In the genomic region with DNA sequence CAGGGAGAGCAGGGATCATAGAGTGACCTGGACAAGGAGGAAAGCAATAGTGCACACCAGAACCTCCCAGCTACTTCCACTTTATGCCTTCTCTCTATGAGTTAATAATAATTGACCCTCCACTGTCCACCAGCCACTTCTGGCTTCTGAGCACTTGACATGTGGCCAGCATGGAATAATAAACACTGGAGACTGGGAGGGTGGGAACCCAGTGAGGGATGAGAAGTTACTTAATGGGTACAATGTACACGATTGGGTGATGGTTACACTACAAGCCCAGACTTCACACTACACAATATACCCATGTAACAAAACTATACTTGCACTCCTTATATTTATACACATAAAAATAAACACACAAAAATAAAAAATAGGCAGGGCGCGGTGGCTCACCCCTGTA, we compare ENCODE assay signal across 26 cellular contexts. TPM values are rescaled to one million over a fixed set of nuclear protein-coding genes. Genes with fewer than 3 reads are reported as not detected.
DNase-seq lines count a peak whose midpoint lies in the region; ATAC-seq and TF ChIP-seq lines count a peak whose summit lies in the region.
"Had no signal": no experiment of that assay in that cellular context is flagged by ENCODE, and none has a peak within 500 bp of the region (broad histone marks: within the 10 kb centered on the region; RNA-seq: fewer than 3 reads in every experiment).

No MANE protein-coding gene starts in this region.

- no peak overlapping the region for H3K27ac ChIP-seq in BLaER1 treated with 17β-estradiol and CSF1 and Interleukin-3, amounts not matched to agents 10 nM and 100 nM
- H3K27ac ChIP-seq in RWPE1 (peak overlapping the region; percentile 61), liver (ENCODE audit: low read depth in 1 of 2, low read length in 2 of 2) (peak overlapping the region in 1 of 2 donors; percentile 40), stomach smooth muscle (ENCODE audit: low read length) (peak overlapping the region; percentile 41), SJCRH30 (no peak overlapping the region)
- H3K27ac ChIP-seq: psoas muscle had no signal

- H3K9ac ChIP-seq in BLaER1 treated with 17β-estradiol and CSF1 and Interleukin-3, amounts not matched to agents 10 nM and 100 nM = no peak overlapping the region
- no peak overlapping the region for H3K9ac ChIP-seq in liver (ENCODE audit: low read depth in 1 of 2, low read length in 2 of 2)
- H3K9ac ChIP-seq in stomach smooth muscle (ENCODE audit: low read length in 2 of 2) = no peak overlapping the region

- no peak for ATAC-seq in activated CD8-positive, alpha-beta T cell treated with anti-CD3 and anti-CD28 coated beads, Interleukin-2, amount 10 ng/mL, durations not matched to agents 7 days and 5 days
- ATAC-seq: activated CD8-positive, alpha-beta T cell treated with anti-CD3 and anti-CD28 coated beads for 36 hours; activated T-helper 17 cell treated with anti-CD3 and anti-CD28 coated beads, Interleukin-2, amount 50 U/mL, for 72 hours; CD8-positive, alpha-beta T cell; GM12878; psoas muscle had no signal

- DNase-seq in RWPE1 (ENCODE audit: low spot score) (no peak), DMS79 (lab: John Stamatoyannopoulos, UW) (no peak), SJCRH30 (no peak), H7 (no peak)
- DNase-seq in activated CD8-positive, alpha-beta T cell treated with anti-CD3 and anti-CD28 coated beads, Interleukin-2, amount 10 ng/mL, durations not matched to agents 7 days and 5 days = no peak
- DNase-seq: activated CD8-positive, alpha-beta T cell treated with anti-CD3 and anti-CD28 coated beads for 36 hours; activated naive CD4-positive, alpha-beta T cell treated with anti-CD3 and anti-CD28 coated beads, Interleukin-2, amount 10 ng/mL, durations not matched to agents 7 days and 5 days; amygdala; CD8-positive, alpha-beta T cell; effector CD4-positive, alpha-beta T cell; KBM-7; MG63; naive B cell; NCI-H1105; NCI-H2171; NCI-H524 treated with DMSO at 0.1 percent for 48 hours; psoas muscle; SHP77 treated with DMSO at 0.1 percent for 48 hours; stimulated activated CD4-positive, alpha-beta T cell treated with anti-CD3 and anti-CD28 coated beads, Interleukin-4, amount 100 ng/mL, for 4 hours had no signal

- no peak for TF ChIP-seq CTCF in RWPE1 (conservative IDR thresholded peaks at IDR 0.05; ENCODE audit: low read depth)
- TF ChIP-seq CTCF in liver (IDR thresholded peaks at IDR 0.05; ENCODE audit: low read depth, low read length, missing input control) = no peak

- H3K4me3 Mint-ChIP-seq in activated CD8-positive, alpha-beta T cell treated with anti-CD3 and anti-CD28 coated beads, Interleukin-2, amount 10 ng/mL, durations not matched to agents 7 days and 5 days = no peak overlapping the region
- H3K4me3 Mint-ChIP-seq: activated CD8-positive, alpha-beta T cell treated with anti-CD3 and anti-CD28 coated beads for 36 hours; activated naive CD4-positive, alpha-beta T cell treated with anti-CD3 and anti-CD28 coated beads, Interleukin-2, amount 10 ng/mL, durations not matched to agents 7 days and 5 days; activated T-helper 17 cell treated with anti-CD3 and anti-CD28 coated beads, Interleukin-2, amount 50 U/mL, for 72 hours; CD8-positive, alpha-beta T cell; naive B cell had no signal

- peak overlapping the region in 6 of 11 experiments; percentile 7 to 73 (median 20); a peak in 2 of 22 replicates for H3K4me2 ChIP-seq in BLaER1 treated with 17β-estradiol and CSF1 and Interleukin-3, amounts not matched to agents 10 nM and 100 nM

- H3K4me3 ChIP-seq in BLaER1 treated with 17β-estradiol and CSF1 and Interleukin-3, amounts not matched to agents 10 nM and 100 nM = no peak overlapping the region
- H3K4me3 ChIP-seq in liver (ENCODE audit: low read depth in 1 of 3, low read length in 3 of 3) = no peak overlapping the region
- H3K4me3 ChIP-seq in stomach smooth muscle (ENCODE audit: low read length in 2 of 2) = no peak overlapping the region
- H3K4me3 ChIP-seq in SJCRH30 = no peak overlapping the region
- H3K4me3 ChIP-seq in H7 (ENCODE audit: insufficient read depth, low read depth, low read length) = no peak overlapping the region
- H3K4me3 ChIP-seq: GM12878, MG63, psoas muscle had no signal

- CTCF ChIA-PET in RWPE1 (lab: Yijun Ruan, JAX) = no interaction called here
- CTCF ChIA-PET in activated CD8-positive, alpha-beta T cell treated with anti-CD3 and anti-CD28 coated beads, Interleukin-2, amount 10 ng/mL, durations not matched to agents 7 days and 5 days (lab: Charles Lee) = no interaction called here

- H3K9me3 ChIP-seq in BLaER1 treated with 17β-estradiol and CSF1 and Interleukin-3, amounts not matched to agents 10 nM and 100 nM (replicated peaks in 1 of 11) = no peaks in the 10 kb centered on the region
- H3K9me3 ChIP-seq in liver (ENCODE audit: control insufficient read depth in 4 of 4, low read length in 3 of 4) (no peaks in the 10 kb centered on the region), stomach smooth muscle (ENCODE audit: control insufficient read depth in 2 of 2, low read length in 2 of 2) (no peaks in the 10 kb centered on the region), SJCRH30 (replicated peaks) (no peaks in the 10 kb centered on the region)
- H3K9me3 ChIP-seq: MG63, psoas muscle had no signal

- no peaks in the 10 kb centered on the region for H3K36me3 ChIP-seq in BLaER1 treated with 17β-estradiol and CSF1 and Interleukin-3, amounts not matched to agents 10 nM and 100 nM
- H3K36me3 ChIP-seq in liver (ENCODE audit: control insufficient read depth in 4 of 4, insufficient read depth in 3 of 4, low read depth in 1 of 4, low read length in 3 of 4) (peaks cover 0 to 2% (median 0%) of the 10 kb centered on the region in 4 donors), stomach smooth muscle (ENCODE audit: control insufficient read depth in 2 of 2, insufficient read depth in 2 of 2, low read length in 2 of 2) (no peaks in the 10 kb centered on the region), SJCRH30 (peaks cover 2% of the 10 kb centered on the region; the same call in 1 of the 2 replicates), H7 (replicated peaks; ENCODE audit: control insufficient read depth, insufficient read depth, low read length) (no peaks in the 10 kb centered on the region)

- H3K27ac Mint-ChIP-seq in activated CD8-positive, alpha-beta T cell treated with anti-CD3 and anti-CD28 coated beads, Interleukin-2, amount 10 ng/mL, durations not matched to agents 7 days and 5 days = no peak overlapping the region
- H3K27ac Mint-ChIP-seq: activated CD8-positive, alpha-beta T cell treated with anti-CD3 and anti-CD28 coated beads for 36 hours; activated naive CD4-positive, alpha-beta T cell treated with anti-CD3 and anti-CD28 coated beads, Interleukin-2, amount 10 ng/mL, durations not matched to agents 7 days and 5 days; activated T-helper 17 cell treated with anti-CD3 and anti-CD28 coated beads, Interleukin-2, amount 50 U/mL, for 72 hours; CD8-positive, alpha-beta T cell; naive B cell had no signal

- peak in 1 of 2 donors; percentile 28 for TF ChIP-seq RAD21 in liver (IDR thresholded peaks at IDR 0.05)

- no peaks in the 10 kb centered on the region for H3K27me3 ChIP-seq in BLaER1 treated with 17β-estradiol and CSF1 and Interleukin-3, amounts not matched to agents 10 nM and 100 nM
- H3K27me3 ChIP-seq in liver (ENCODE audit: control insufficient read depth in 4 of 4, insufficient read depth in 4 of 4, low read length in 3 of 4) (no peaks in the 10 kb centered on the region), stomach smooth muscle (ENCODE audit: control insufficient read depth in 1 of 2, insufficient read depth in 2 of 2, low read length in 2 of 2) (no peaks in the 10 kb centered on the region), SJCRH30 (no peaks in the 10 kb centered on the region), H7 (ENCODE audit: control insufficient read depth, insufficient read depth, low read length) (no peaks in the 10 kb centered on the region)
- H3K27me3 ChIP-seq: MG63 had no signal

- peaks cover 39 to 50% (median 42%) of the 10 kb centered on the region in 10 experiments for H3K4me1 ChIP-seq in BLaER1 treated with 17β-estradiol and CSF1 and Interleukin-3, amounts not matched to agents 10 nM and 100 nM
- H3K4me1 ChIP-seq in liver (ENCODE audit: control insufficient read depth in 4 of 4, insufficient read depth in 4 of 4, low read length in 3 of 4) = peaks cover 17 to 54% (median 30%) of the 10 kb centered on the region in 4 donors
- H3K4me1 ChIP-seq in stomach smooth muscle (ENCODE audit: control insufficient read depth, insufficient read depth, low read length) = peaks cover 49% of the 10 kb centered on the region
- peaks cover 11% of the 10 kb centered on the region for H3K4me1 ChIP-seq in SJCRH30

- H3K9me3 Mint-ChIP-seq in activated CD8-positive, alpha-beta T cell treated with anti-CD3 and anti-CD28 coated beads, Interleukin-2, amount 10 ng/mL, durations not matched to agents 7 days and 5 days (ENCODE audit: insufficient read depth) = no peaks in the 10 kb centered on the region
- H3K9me3 Mint-ChIP-seq: activated CD8-positive, alpha-beta T cell treated with anti-CD3 and anti-CD28 coated beads for 36 hours; activated naive CD4-positive, alpha-beta T cell treated with anti-CD3 and anti-CD28 coated beads, Interleukin-2, amount 10 ng/mL, durations not matched to agents 7 days and 5 days; activated T-helper 17 cell treated with anti-CD3 and anti-CD28 coated beads, Interleukin-2, amount 50 U/mL, for 72 hours; CD8-positive, alpha-beta T cell; naive B cell had no signal

- H3K4me1 Mint-ChIP-seq in activated CD8-positive, alpha-beta T cell treated with anti-CD3 and anti-CD28 coated beads, Interleukin-2, amount 10 ng/mL, durations not matched to agents 7 days and 5 days (ENCODE audit: low read depth) = peaks cover 2% of the 10 kb centered on the region
- H3K4me1 Mint-ChIP-seq: activated T-helper 17 cell treated with anti-CD3 and anti-CD28 coated beads, Interleukin-2, amount 50 U/mL, for 72 hours had no signal

- peaks cover 0 to 12% (median 0%) of the 10 kb centered on the region in 11 experiments; a peak in 6 of 22 replicates for H4K20me1 ChIP-seq in BLaER1 treated with 17β-estradiol and CSF1 and Interleukin-3, amounts not matched to agents 10 nM and 100 nM

- 73% methylated on average over 3 of the region's 3 CpGs for WGBS in liver

- no peaks in the 10 kb centered on the region for H3K36me3 Mint-ChIP-seq in activated CD8-positive, alpha-beta T cell treated with anti-CD3 and anti-CD28 coated beads, Interleukin-2, amount 10 ng/mL, durations not matched to agents 7 days and 5 days (ENCODE audit: low read depth)
- H3K36me3 Mint-ChIP-seq: activated naive CD4-positive, alpha-beta T cell treated with anti-CD3 and anti-CD28 coated beads, Interleukin-2, amount 10 ng/mL, durations not matched to agents 7 days and 5 days; CD8-positive, alpha-beta T cell; naive B cell had no signal

- POLR2A ChIA-PET in RWPE1 (lab: Yijun Ruan, JAX; ENCODE audit: low non-redundant PET) = no interaction called here
- POLR2A ChIA-PET in activated CD8-positive, alpha-beta T cell treated with anti-CD3 and anti-CD28 coated beads, Interleukin-2, amount 10 ng/mL, durations not matched to agents 7 days and 5 days (lab: Charles Lee) = no interaction called here

- peaks cover 2% of the 10 kb centered on the region for H3K27me3 Mint-ChIP-seq in activated CD8-positive, alpha-beta T cell treated with anti-CD3 and anti-CD28 coated beads, Interleukin-2, amount 10 ng/mL, durations not matched to agents 7 days and 5 days (ENCODE audit: low read depth)
- H3K27me3 Mint-ChIP-seq: activated T-helper 17 cell treated with anti-CD3 and anti-CD28 coated beads, Interleukin-2, amount 50 U/mL, for 72 hours had no signal

RNA-seq across cellular contexts. Expression of a gene that starts 11.4 kb away (rescaled TPM):
- total RNA-seq in liver = 10 to 100 TPM; 27.5 to 31.0 TPM
- polyA plus RNA-seq in liver = 10 to 100 TPM; 15.7 to 28.4 TPM
- 21.7 and 22.2 TPM in 2 replicates for total RNA-seq in SJCRH30 (2014; rRNA removed; shearing (Covaris generic))
- 30.7 and 32.7 TPM in 2 replicates for total RNA-seq in H7 (2014; rRNA removed; shearing (Covaris generic))
- 1 to 10 TPM in 1 of 2 experiments, under 1 TPM in 1; 0.58 to 1.1 TPM for total RNA-seq in activated CD8-positive, alpha-beta T cell treated with anti-CD3 and anti-CD28 coated beads, Interleukin-2, amount 10 ng/mL, durations not matched to agents 7 days and 5 days

RNA-seq across cellular contexts. Expression of a gene that starts 38.7 kb away (rescaled TPM):
- not detected for total RNA-seq in liver
- polyA plus RNA-seq in liver = not detected
- total RNA-seq in SJCRH30 (2014; rRNA removed; shearing (Covaris generic)) = not detected in 2 replicates
- total RNA-seq in H7 (2014; rRNA removed; shearing (Covaris generic)) = not detected in 2 replicates
- not detected for total RNA-seq in activated CD8-positive, alpha-beta T cell treated with anti-CD3 and anti-CD28 coated beads, Interleukin-2, amount 10 ng/mL, durations not matched to agents 7 days and 5 days
- total RNA-seq: activated CD8-positive, alpha-beta T cell treated with anti-CD3 and anti-CD28 coated beads for 36 hours; activated T-helper 17 cell treated with anti-CD3 and anti-CD28 coated beads, Interleukin-2, amount 50 U/mL, for 72 hours; bronchial epithelial cell; CD8-positive, alpha-beta T cell; GM12878; H1; psoas muscle had no signal
- polyA plus RNA-seq: GM12878, H1, psoas muscle had no signal

Comparison
In these comparisons a context has a peak if more than half of its experiments do, and no peak if none do; other contexts are left out.
1. H3K27ac ChIP-seq: peak in RWPE1 (single experiment) and stomach smooth muscle (single experiment); none in BLaER1 treated with 17β-estradiol and CSF1 and Interleukin-3, amounts not matched to agents 10 nM and 100 nM (0 of 11) and SJCRH30 (single experiment).
2. RNA of a gene that starts 11.4 kb away (total RNA-seq): 30.7 to 32.7 TPM in H7, 27.5 to 31.0 TPM in liver and 21.7 to 22.2 TPM in SJCRH30; 0.58 to 1.1 TPM in activated CD8-positive, alpha-beta T cell treated with anti-CD3 and anti-CD28 coated beads, Interleukin-2, amount 10 ng/mL, durations not matched to agents 7 days and 5 days; every median in the first group is over 10 times any median in the second.